Comparison of ENCODE assay signal across 8 cellular contexts in genomic region chr21:37642493-37642892, GRCh38.
DNase-seq lines count a peak whose midpoint lies in the region; ATAC-seq and TF ChIP-seq lines count a peak whose summit lies in the region.

No MANE protein-coding gene starts in this region.

- no peak for ATAC-seq in GM19452 (IDR thresholded peaks at IDR 0.05; ENCODE audit: unreplicated experiment)
- no peak for ATAC-seq in HG03045 (IDR thresholded peaks at IDR 0.05; ENCODE audit: unreplicated experiment)
- ATAC-seq in GM21447 (IDR thresholded peaks at IDR 0.05; ENCODE audit: unreplicated experiment): no peak

- H3K9me3 Mint-ChIP-seq in chondrocyte (ENCODE audit: low read depth): no peaks in the 10 kb centered on the region

- H3K27ac Mint-ChIP-seq in chondrocyte (ENCODE audit: unreplicated experiment): no peak overlapping the region

- no peak overlapping the region for H3K4me3 Mint-ChIP-seq in chondrocyte (ENCODE audit: unreplicated experiment)

- no peaks in the 10 kb centered on the region for H3K36me3 Mint-ChIP-seq in chondrocyte (ENCODE audit: low read depth)

- peak; percentile 21 for DNase-seq in SIG-M5 treated with dmso at 0.1 percent for 504 hours (lab: John Stamatoyannopoulos, UW; ENCODE audit: unreplicated experiment)
- DNase-seq in SIG-M5 (lab: John Stamatoyannopoulos, UW): no peak
- DNase-seq in NCI-H460 (ENCODE audit: extremely low read depth, low read depth): peak; percentile 11
- DNase-seq in chondrocyte (ENCODE audit: low spot score): no peak
- DNase-seq in stimulated activated CD4-positive, alpha-beta T cell treated with anti-CD3 and anti-CD28 coated beads, Interleukin-2, amount 100 ng/mL, for 48 hours: peak; percentile 6

- peak; percentile 33 for TF ChIP-seq CTCF in chondrocyte (IDR thresholded peaks at IDR 0.05)

- peaks cover 10% of the 10 kb centered on the region for H3K4me1 Mint-ChIP-seq in chondrocyte (ENCODE audit: low read depth)

- H3K27me3 Mint-ChIP-seq in chondrocyte (ENCODE audit: low read depth): no peaks in the 10 kb centered on the region

Comparison
In these comparisons a context has a peak if more than half of its experiments do, and no peak if none do; other contexts are left out.
1. DNase-seq: peak in SIG-M5 treated with dmso at 0.1 percent for 504 hours (single experiment), NCI-H460 (single experiment) and stimulated activated CD4-positive, alpha-beta T cell treated with anti-CD3 and anti-CD28 coated beads, Interleukin-2, amount 100 ng/mL, for 48 hours (2 of 2); none in SIG-M5 (single experiment) and chondrocyte (single experiment).